ENCODE assay signal across 16 cellular contexts in genomic region chr14:81655423-81656314, GRCh38.
A peak's percentile ranks its signal among the peaks of the same experiment; 100 is the strongest.
DNase-seq lines count a peak whose midpoint lies in the region; ATAC-seq and TF ChIP-seq lines count a peak whose summit lies in the region.
"Had no signal": no experiment of that assay in that cellular context is flagged by ENCODE, and none has a peak within 500 bp of the region (broad histone marks: within the 10 kb centered on the region; RNA-seq: fewer than 3 reads in every experiment).

No MANE protein-coding gene starts in this region.

- peaks cover 11% of the 10 kb centered on the region for H3K27me3 Mint-ChIP-seq in WTC11 (ENCODE audit: low read depth)
- H3K27me3 Mint-ChIP-seq in T-cell = peaks cover 0 to 6% of the 10 kb centered on the region in 2 donors
- peaks cover 2% of the 10 kb centered on the region for H3K27me3 Mint-ChIP-seq in CD8-positive, alpha-beta T cell (ENCODE audit: low read depth)

- intact Hi-C loops in heart left ventricle (cut with DNase I) (no loop called here), cardiac septum (cut with DNase I) (no loop called here)
- intact Hi-C loops in CD8-positive, alpha-beta T cell (cut with DNase I, micrococcal nuclease) = no loop called here

- ATAC-seq in heart left ventricle (peak in 3 of 4 donors; percentile 46 to 84 (median 74)), WTC11 (peak; percentile 84), GM18907 (IDR thresholded peaks at IDR 0.05; ENCODE audit: unreplicated experiment) (no peak), T-cell (replicated peaks in 1 of 4) (no peak)
- ATAC-seq in CD8-positive, alpha-beta T cell = no peak

- POLR2A ChIA-PET in WTC11 (lab: Charles Lee) = interaction anchor here (0.6 kb wide), 1 partner anchor 35 kb away, joined by 3 read pairs; no protein-coding TSS in a partner anchor
- POLR2A ChIA-PET in T-cell (lab: Charles Lee) = interaction anchor here in 1 of 2 donors (0.6 kb wide), 1 partner anchor 1238 kb away, joined by 8 read pairs; no protein-coding TSS in a partner anchor
- POLR2A ChIA-PET in CD8-positive, alpha-beta T cell (lab: Charles Lee) = no interaction called here

- H3K27ac Mint-ChIP-seq in WTC11 = no peak overlapping the region
- H3K27ac Mint-ChIP-seq in T-cell = no peak overlapping the region
- no peak overlapping the region for H3K27ac Mint-ChIP-seq in CD8-positive, alpha-beta T cell
- H3K27ac Mint-ChIP-seq: activated CD4-positive, alpha-beta memory T cell treated with anti-CD3 and anti-CD28 coated beads for 36 hours; nephron progenitor cell had no signal

- no peaks in the 10 kb centered on the region for H3K27me3 ChIP-seq in heart left ventricle
- no peaks in the 10 kb centered on the region for H3K27me3 ChIP-seq in CD8-positive, alpha-beta T cell (ENCODE audit: insufficient read depth, low read length)
- H3K27me3 ChIP-seq: ascending aorta, transverse colon had no signal

- DNase-seq in heart left ventricle (no peak), cardiac septum (ENCODE audit: low spot score) (no peak), WTC11 (ENCODE audit: low spot score) (no peak), islet precursor cell (peak; percentile 62), activated T-cell treated with anti-CD3 and anti-CD28 coated beads for 4 hours (no peak), T-cell (no peak)
- no peak for DNase-seq in CD8-positive, alpha-beta T cell
- DNase-seq: activated CD4-positive, alpha-beta memory T cell treated with anti-CD3 and anti-CD28 coated beads for 36 hours; NCI-H1092 treated with DMSO at 0.1 percent for 48 hours; nephron progenitor cell; SK-N-SH; stimulated activated CD4-positive, alpha-beta T cell treated with anti-CD3 and anti-CD28 coated beads, Interleukin-4, amount 100 ng/mL, for 1 hour; transverse colon had no signal

- H3K4me1 Mint-ChIP-seq in WTC11 (peaks cover 29% of the 10 kb centered on the region), T-cell (no peaks in the 10 kb centered on the region)
- H3K4me1 Mint-ChIP-seq in CD8-positive, alpha-beta T cell (ENCODE audit: low read depth) = no peaks in the 10 kb centered on the region

- no peak for TF ChIP-seq CTCF in heart left ventricle (IDR thresholded peaks at IDR 0.05)
- TF ChIP-seq CTCF in WTC11 (IDR thresholded peaks at IDR 0.05) = no peak
- TF ChIP-seq CTCF in CD8-positive, alpha-beta T cell (IDR thresholded peaks at IDR 0.05) = no peak

- CTCF ChIA-PET in WTC11 (lab: Charles Lee) = interaction anchor here (1.9 kb wide), 1 partner anchor 90 kb away, joined by 4 read pairs; no protein-coding TSS in a partner anchor
- CTCF ChIA-PET in T-cell (lab: Charles Lee) = no interaction called here
- CTCF ChIA-PET in CD8-positive, alpha-beta T cell (lab: Charles Lee) = no interaction called here

- TF ChIP-seq POLR2A in heart left ventricle (IDR thresholded peaks at IDR 0.05) = no peak

- H3K36me3 Mint-ChIP-seq in WTC11 = no peaks in the 10 kb centered on the region
- no peaks in the 10 kb centered on the region for H3K36me3 Mint-ChIP-seq in T-cell
- no peaks in the 10 kb centered on the region for H3K36me3 Mint-ChIP-seq in CD8-positive, alpha-beta T cell
- H3K36me3 Mint-ChIP-seq: activated CD4-positive, alpha-beta memory T cell treated with anti-CD3 and anti-CD28 coated beads for 36 hours had no signal

- no peak overlapping the region for H3K4me3 ChIP-seq in heart left ventricle
- H3K4me3 ChIP-seq in CD8-positive, alpha-beta T cell (ENCODE audit: low read depth, low read length) = no peak overlapping the region
- H3K4me3 ChIP-seq: lung, transverse colon had no signal

- peaks cover 13% of the 10 kb centered on the region for H3K9me3 Mint-ChIP-seq in WTC11
- peaks cover 3 to 11% (median 4%) of the 10 kb centered on the region in 3 donors for H3K9me3 Mint-ChIP-seq in T-cell
- H3K9me3 Mint-ChIP-seq in CD8-positive, alpha-beta T cell = peaks cover 6% of the 10 kb centered on the region
- H3K9me3 Mint-ChIP-seq: nephron progenitor cell had no signal

- H3K4me1 ChIP-seq in heart left ventricle = peaks cover 0 to 20% (median 6%) of the 10 kb centered on the region in 12 donors
- H3K4me1 ChIP-seq in CD8-positive, alpha-beta T cell (ENCODE audit: insufficient read depth, low read length) = no peaks in the 10 kb centered on the region
- H3K4me1 ChIP-seq: transverse colon had no signal

- H3K4me3 Mint-ChIP-seq in WTC11 (no peak overlapping the region), T-cell (no peak overlapping the region)
- no peak overlapping the region for H3K4me3 Mint-ChIP-seq in CD8-positive, alpha-beta T cell
- H3K4me3 Mint-ChIP-seq: activated CD4-positive, alpha-beta memory T cell treated with anti-CD3 and anti-CD28 coated beads for 36 hours; nephron progenitor cell had no signal

- WGBS in heart left ventricle, 4 donors = 66 to 73% (median 70%) methylated on average over 6 of the region's 6 CpGs

- H3K27ac ChIP-seq in heart left ventricle = no peak overlapping the region
- no peak overlapping the region for H3K27ac ChIP-seq in CD8-positive, alpha-beta T cell (ENCODE audit: low read depth, low read length)
- H3K27ac ChIP-seq: ascending aorta, transverse colon had no signal

- no peaks in the 10 kb centered on the region for H3K9me3 ChIP-seq in heart left ventricle
- H3K9me3 ChIP-seq in CD8-positive, alpha-beta T cell (ENCODE audit: low read length) = no peaks in the 10 kb centered on the region
- H3K9me3 ChIP-seq: ascending aorta, SK-N-SH, transverse colon had no signal

- no peaks in the 10 kb centered on the region for H3K36me3 ChIP-seq in heart left ventricle
- H3K36me3 ChIP-seq in CD8-positive, alpha-beta T cell (ENCODE audit: insufficient read depth, low read length) = no peaks in the 10 kb centered on the region
- H3K36me3 ChIP-seq: ascending aorta, transverse colon had no signal

TF ChIP-seq in WTC11, 78 proteins besides CTCF, POLR2A, EP300 and RAD21:
- TF ChIP-seq USF1 (CRISPR knock-in tag; IDR thresholded peaks at IDR 0.05) (peak; percentile 76), JUN (CRISPR knock-in tag; IDR thresholded peaks at IDR 0.05) (no peak), USF2 (CRISPR knock-in tag; IDR thresholded peaks at IDR 0.05) (peak; percentile 85)

Comparison
In these comparisons a context has a peak if more than half of its experiments do, and no peak if none do; other contexts are left out.
1. ATAC-seq: peak in heart left ventricle (3 of 4) and WTC11 (single experiment); none in GM18907 (single experiment), T-cell (0 of 4) and CD8-positive, alpha-beta T cell (single experiment).